30 cellular contexts compared by ENCODE assay signal in genomic region chr16:22126037-22126558, GRCh38. TPM values are rescaled to one million over a fixed set of nuclear protein-coding genes. Genes with fewer than 3 reads are reported as not detected.
"Had no signal": no experiment of that assay in that cellular context is flagged by ENCODE, and none has a peak within 500 bp of the region (broad histone marks: within the 10 kb centered on the region; RNA-seq: fewer than 3 reads in every experiment).

No MANE protein-coding gene starts in this region.

- H3K27me3 ChIP-seq: brain microvascular endothelial cell, esophagus muscularis mucosa, gastroesophageal sphincter, pancreas, transverse colon had no signal

- H3K4me3 ChIP-seq: esophagus muscularis mucosa, gastroesophageal sphincter, pancreas, prostate gland, smooth muscle cell, transverse colon had no signal

- H3K36me3 ChIP-seq: brain microvascular endothelial cell, esophagus muscularis mucosa, gastroesophageal sphincter, pancreas, prostate gland, transverse colon had no signal

- H3K4me2 ChIP-seq: smooth muscle cell had no signal

- DNase-seq: activated CD4-positive, alpha-beta memory T cell treated with anti-CD3 and anti-CD28 coated beads, Interleukin-2, amount 10 ng/mL, durations not matched to agents 7 days and 5 days; activated CD4-positive, alpha-beta T cell treated with anti-CD3 and anti-CD28 coated beads, Interleukin-2, amount 10 ng/mL, durations not matched to agents 7 days and 5 days; activated CD4-positive, CD25-positive, alpha-beta regulatory T cell treated with anti-CD3 and anti-CD28 coated beads, Interleukin-2, amount 50 U/mL, for 72 hours; activated gamma-delta T cell treated with Interleukin-2 at 50 U/mL for 16 hours; activated naive CD4-positive, alpha-beta T cell treated with anti-CD3 and anti-CD28 coated beads, Interleukin-2, amount 50 U/mL, for 16 hours; activated T-cell treated with anti-CD3 and anti-CD28 coated beads, Interleukin-2, amount 50 U/mL, for 4 hours; amniotic stem cell; brain microvascular endothelial cell; caudate nucleus; hippocampal formation; kidney; left colon; midbrain; naive thymus-derived CD4-positive, alpha-beta T cell; pancreas; stimulated activated CD4-positive, alpha-beta T cell treated with anti-CD3 and anti-CD28 coated beads, Interleukin-15, amount 100 ng/mL, for 24 hours; stimulated activated CD4-positive, alpha-beta T cell treated with anti-CD3 and anti-CD28 coated beads, Interleukin-2, amount 100 ng/mL, for 24 hours; stimulated activated naive B cell treated with anti-CD40 and anti-IgM and Interleukin-4, amounts not matched to agents 10 μg/mL and 1 μg/mL and 100 μg/mL, for 72 hours; SW 1271; T-helper 9 cell; transverse colon had no signal

- H3K4me1 ChIP-seq: esophagus muscularis mucosa, gastroesophageal sphincter, pancreas, prostate gland, transverse colon had no signal

- ATAC-seq: activated T-cell treated with anti-CD3 and anti-CD28 coated beads, Interleukin-2, amount 50 U/mL, for 4 hours; activated T-helper 17 cell treated with anti-CD3 and anti-CD28 coated beads, Interleukin-2, amount 50 U/mL, for 72 hours; gastroesophageal sphincter; left colon; naive thymus-derived CD4-positive, alpha-beta T cell; pancreas; stimulated activated naive B cell treated with anti-CD40 and anti-IgM and Interleukin-4, amounts not matched to agents 10 μg/mL and 1 μg/mL and 100 μg/mL, for 72 hours had no signal

- H3K27ac ChIP-seq: brain microvascular endothelial cell, esophagus muscularis mucosa, gastroesophageal sphincter, pancreas, prostate gland, transverse colon had no signal

RNA-seq across cellular contexts. Expression of gene VWA3A, which starts 33.8 kb away (rescaled TPM):
- total RNA-seq: activated T-helper 17 cell treated with anti-CD3 and anti-CD28 coated beads, Interleukin-2, amount 50 U/mL, for 72 hours; astrocyte; chondrocyte; left colon; smooth muscle cell had no signal
- polyA plus RNA-seq: liver; naive thymus-derived CD4-positive, alpha-beta T cell; smooth muscle cell had no signal

RNA-seq across cellular contexts. Expression of gene SDR42E2, which starts 36.2 kb away (rescaled TPM):
- total RNA-seq: activated CD4-positive, alpha-beta memory T cell treated with anti-CD3 and anti-CD28 coated beads, Interleukin-2, amount 10 ng/mL, durations not matched to agents 7 days and 5 days; activated T-cell treated with anti-CD3 and anti-CD28 coated beads, Interleukin-2, amount 50 U/mL, for 4 hours; activated T-helper 17 cell treated with anti-CD3 and anti-CD28 coated beads, Interleukin-2, amount 50 U/mL, for 72 hours; astrocyte; chondrocyte; esophagus muscularis mucosa; gastroesophageal sphincter; kidney; left colon; liver; pancreas; prostate gland; smooth muscle cell; transverse colon had no signal
- polyA plus RNA-seq: neural cell had no signal
